ENCODE assay signal across 8 cellular contexts in genomic region chr1:214602764-214603657, GRCh38. TPM values are rescaled to one million over a fixed set of nuclear protein-coding genes. Genes with fewer than 3 reads are reported as not detected.
DNase-seq lines count a peak whose midpoint lies in the region; ATAC-seq and TF ChIP-seq lines count a peak whose summit lies in the region.

CENPF (plus strand) TSS chr1:214603195; CDS start chr1:214613755, 10,560 bp downstream.

- peaks cover 20% of the 10 kb centered on the region for H3K4me1 Mint-ChIP-seq in activated CD4-positive, alpha-beta T cell treated with anti-CD3 and anti-CD28 coated beads for 36 hours

- peak within 1 kb of the TSS; percentile 89 for H3K27ac Mint-ChIP-seq in activated CD4-positive, alpha-beta T cell treated with anti-CD3 and anti-CD28 coated beads for 36 hours

- H3K9me3 Mint-ChIP-seq in activated CD4-positive, alpha-beta T cell treated with anti-CD3 and anti-CD28 coated beads for 36 hours (ENCODE audit: low read depth) = no peaks in the 10 kb centered on the region

- peak within 1 kb of the TSS; percentile 75 for H3K4me3 ChIP-seq in BJ (ENCODE audit: low read depth, low read length)
- H3K4me3 ChIP-seq in coronary artery = peak within 1 kb of the TSS; percentile 89

- H3K27ac ChIP-seq in coronary artery = no peak within 1 kb of the TSS

- peak within 1 kb of the TSS; percentile 95 for H3K4me3 Mint-ChIP-seq in activated CD4-positive, alpha-beta T cell treated with anti-CD3 and anti-CD28 coated beads for 36 hours

- H3K27me3 Mint-ChIP-seq in activated CD4-positive, alpha-beta T cell treated with anti-CD3 and anti-CD28 coated beads for 36 hours = no peaks in the 10 kb centered on the region

- TF ChIP-seq CTCF in BJ (IDR thresholded peaks at IDR 0.05; ENCODE audit: insufficient read depth, low read depth, low read length) (peak; percentile 48), coronary artery (IDR thresholded peaks at IDR 0.05) (no peak)

- POLR2A ChIA-PET in BJ (lab: Charles Lee) = no interaction called here
- POLR2A ChIA-PET in activated CD4-positive, alpha-beta T cell treated with anti-CD3 and anti-CD28 coated beads for 36 hours (lab: Charles Lee) = no interaction called here

- H3K27me3 ChIP-seq in BJ (ENCODE audit: control insufficient read depth, insufficient read depth, low read length) = no peaks in the 10 kb centered on the region

- intact Hi-C loops in activated CD4-positive, alpha-beta T cell treated with anti-CD3 and anti-CD28 coated beads for 36 hours (cut with DNase I, micrococcal nuclease) = loop anchor here (1.0 to 5.0 kb wide), 7 partner anchors 34 to 963 kb away; partner anchors contain the start of gene SMYD2 (in 2 of the 2)
- intact Hi-C loops in left colon (cut with DNase I, micrococcal nuclease) = no loop called here

- DNase-seq in BJ (ENCODE audit: low read depth) = peak; percentile 94
- DNase-seq in GM19238 (ENCODE audit: insufficient read length, low spot score) = peak; percentile 96
- peak; percentile 94 to 98 for DNase-seq in NCI-H524 (lab: John Stamatoyannopoulos, UW)
- peak; percentile 96 for DNase-seq in activated CD4-positive, alpha-beta T cell treated with anti-CD3 and anti-CD28 coated beads for 36 hours
- DNase-seq in coronary artery (ENCODE audit: low spot score) = peak; percentile 98
- DNase-seq in left colon = peak; percentile 95
- DNase-seq in stimulated activated CD4-positive, alpha-beta T cell treated with anti-CD3 and anti-CD28 coated beads, Interleukin-1b, Interleukin-23, amount 100 ng/mL, for 48 hours = peak; percentile 96

- CTCF ChIA-PET in BJ (lab: Yijun Ruan, JAX) = interaction anchor here (0.6 to 2.1 kb wide), 5 partner anchors 9 to 921 kb away, joined by 3 to 10 read pairs (median 4); no protein-coding TSS in a partner anchor
- CTCF ChIA-PET in activated CD4-positive, alpha-beta T cell treated with anti-CD3 and anti-CD28 coated beads for 36 hours (lab: Charles Lee) = interaction anchor here (0.8 to 2.6 kb wide), 7 partner anchors 11 to 271 kb away, joined by 3 to 6 read pairs (median 4); no protein-coding TSS in a partner anchor

- no peaks in the 10 kb centered on the region for H3K36me3 ChIP-seq in BJ (ENCODE audit: control insufficient read depth, insufficient read depth, low read length)

- H3K36me3 Mint-ChIP-seq in activated CD4-positive, alpha-beta T cell treated with anti-CD3 and anti-CD28 coated beads for 36 hours (ENCODE audit: low read depth) = peaks cover 4% of the 10 kb centered on the region

- peak; percentile 100 for ATAC-seq in HG03442 (IDR thresholded peaks at IDR 0.05; ENCODE audit: unreplicated experiment)
- peak; percentile 98 for ATAC-seq in activated CD4-positive, alpha-beta T cell treated with anti-CD3 and anti-CD28 coated beads for 36 hours
- peak; percentile 99 for ATAC-seq in left colon

RNA-seq across cellular contexts. Expression of gene CENPF, which starts in this region (rescaled TPM):
- 10.9 and 18.7 TPM in 2 replicates for polyA plus RNA-seq in BJ (2011; rRNA removed)
- polyA minus RNA-seq in BJ (2011; rRNA and poly(A)+ RNA removed) = 6.4 and 9.0 TPM in 2 replicates
- total RNA-seq in activated CD4-positive, alpha-beta T cell treated with anti-CD3 and anti-CD28 coated beads for 36 hours = 100 to 1,000 TPM; 102 to 107 TPM
- 10 to 100 TPM in 1 of 2 donors, 1 to 10 TPM in 1; 4.3 to 17.7 TPM for total RNA-seq in left colon

Comparison
In these comparisons a context has a peak if more than half of its experiments do, and no peak if none do; other contexts are left out.
1. RNA of gene CENPF (total RNA-seq): 102 to 107 TPM in activated CD4-positive, alpha-beta T cell treated with anti-CD3 and anti-CD28 coated beads for 36 hours; 4.3 to 17.7 TPM in left colon; every median in the first group is over 4 times any median in the second.
2. intact Hi-C loops: an anchor here in activated CD4-positive, alpha-beta T cell treated with anti-CD3 and anti-CD28 coated beads for 36 hours (1.0 to 5.0 kb wide); none called in left colon.
3. Peak in every context shown above with its lines, with median percentiles within 50 percentile points of each other: DNase-seq and ATAC-seq.